Comparison of ENCODE assay signal across 9 cellular contexts in genomic region chr1:7218210-7218832, GRCh38.
DNase-seq lines count a peak whose midpoint lies in the region; ATAC-seq, FAIRE-seq and TF ChIP-seq lines count a peak whose summit lies in the region.
"Had no signal": no experiment of that assay in that cellular context is flagged by ENCODE, and none has a peak within 500 bp of the region (broad histone marks: within the 10 kb centered on the region; RNA-seq: fewer than 3 reads in every experiment).

No MANE protein-coding gene starts in this region.

- WGBS in testis, 2 donors = 29 to 36% methylated on average over 9 of the region's 9 CpGs

- H3K9me3 Mint-ChIP-seq in CD14-positive monocyte = peaks cover 0 to 3% (median 0%) of the 10 kb centered on the region in 7 donors

- H3K4me3 Mint-ChIP-seq in CD14-positive monocyte = no peak overlapping the region
- H3K4me3 Mint-ChIP-seq: IgD-negative memory B cell had no signal

- no peaks in the 10 kb centered on the region for H3K4me1 ChIP-seq in adipocyte (ENCODE audit: control insufficient read depth, insufficient read depth, low read length)
- no peaks in the 10 kb centered on the region for H3K4me1 ChIP-seq in testis

- no peaks in the 10 kb centered on the region for H3K36me3 Mint-ChIP-seq in CD14-positive monocyte
- H3K36me3 Mint-ChIP-seq: IgD-negative memory B cell had no signal

- no peak for ATAC-seq in GM19452 (IDR thresholded peaks at IDR 0.05; ENCODE audit: unreplicated experiment)

- H3K27ac Mint-ChIP-seq in CD14-positive monocyte = no peak overlapping the region
- H3K27ac Mint-ChIP-seq: IgD-negative memory B cell had no signal

- no peak for DNase-seq in CD14-positive monocyte (ENCODE audit: low spot score)
- peak; percentile 17 for DNase-seq in GM18507 (ENCODE audit: extremely low spot score, insufficient read length, low read depth)
- DNase-seq in NCI-H2227 treated with DMSO at 0.1 percent for 48 hours (lab: John Stamatoyannopoulos, UW) = peak; percentile 67
- DNase-seq in adipocyte (ENCODE audit: low read depth) = peak; percentile 60
- peak; percentile 59 for DNase-seq in inferior parietal cortex (ENCODE audit: extremely low spot score)
- DNase-seq in testis = peak; percentile 62
- no peak for DNase-seq in NCI-H226

- no peaks in the 10 kb centered on the region for H3K4me1 Mint-ChIP-seq in CD14-positive monocyte

- no peak overlapping the region for H3K9ac ChIP-seq in adipocyte (ENCODE audit: low read length)

- TF ChIP-seq CTCF in CD14-positive monocyte (IDR thresholded peaks at IDR 0.05) (peak; percentile 68), testis (IDR thresholded peaks at IDR 0.05) (peak; percentile 61 to 77 (median 68))

- peaks cover 0 to 2% (median 0%) of the 10 kb centered on the region in 3 donors for H3K27me3 Mint-ChIP-seq in CD14-positive monocyte (ENCODE audit: low read depth in 3 of 3)
- H3K27me3 Mint-ChIP-seq: IgD-negative memory B cell had no signal

- H3K36me3 ChIP-seq in adipocyte (ENCODE audit: control insufficient read depth, insufficient read depth, low read length, severe bottlenecking) = no peaks in the 10 kb centered on the region
- H3K36me3 ChIP-seq in testis (ENCODE audit: low read depth, missing control alignments) = no peaks in the 10 kb centered on the region

- TF ChIP-seq POLR2A in testis (IDR thresholded peaks at IDR 0.05) = no peak

- intact Hi-C loops in CD14-positive monocyte (cut with micrococcal nuclease) = loop anchor here (5.0 to 10.0 kb wide), 3 partner anchors 494 to 731 kb away; no protein-coding TSS in a partner anchor
- intact Hi-C loops in testis (cut with DNase I; ENCODE audit: low total_unique reads) = loop anchor here (10.0 kb wide), 1 partner anchor 494 kb away; no protein-coding TSS in a partner anchor

- H3K27ac ChIP-seq in testis = no peak overlapping the region

- H3K9me3 ChIP-seq in adipocyte (ENCODE audit: control insufficient read depth, low read length) (peaks cover 4% of the 10 kb centered on the region), testis (no peaks in the 10 kb centered on the region)

- peak; percentile 61 for FAIRE-seq in GM18507 (lab: Jason Lieb, UNC)

- H3K27me3 ChIP-seq in adipocyte (replicated peaks; ENCODE audit: control insufficient read depth, insufficient read depth, low read length) (no peaks in the 10 kb centered on the region), testis (no peaks in the 10 kb centered on the region)

- H3K4me3 ChIP-seq in adipocyte (ENCODE audit: low read length) (no peak overlapping the region), testis (no peak overlapping the region)

Comparison
In these comparisons a context has a peak if more than half of its experiments do, and no peak if none do; other contexts are left out.
1. DNase-seq: peak in GM18507 (single experiment), NCI-H2227 treated with DMSO at 0.1 percent for 48 hours (single experiment), adipocyte (single experiment), inferior parietal cortex (single experiment) and testis (single experiment); none in CD14-positive monocyte (single experiment) and NCI-H226 (single experiment).